ENCODE assay signal across 23 cellular contexts in genomic region chr6:93580441-93580840, GRCh38.
"Had no signal": no experiment of that assay in that cellular context is flagged by ENCODE, and none has a peak within 500 bp of the region (broad histone marks: within the 10 kb centered on the region; RNA-seq: fewer than 3 reads in every experiment).

No MANE protein-coding gene starts in this region.

- H3K4me1 ChIP-seq: right lobe of liver, upper lobe of left lung, vagina had no signal

- H3K9me3 ChIP-seq: gastroesophageal sphincter, neutrophil, right lobe of liver, upper lobe of left lung, vagina had no signal

- H3K27me3 Mint-ChIP-seq: activated CD4-positive, alpha-beta T cell treated with anti-CD3 and anti-CD28 coated beads for 36 hours; central memory CD8-positive, alpha-beta T cell; stimulated activated naive CD8-positive, alpha-beta T cell treated with anti-CD3 and anti-CD28 coated beads, Interleukin-15, Interleukin-2, amounts not matched to agents 100 ng/mL and 50 ng/mL, for 24 hours had no signal

- DNase-seq: activated CD4-positive, alpha-beta T cell treated with anti-CD3 and anti-CD28 coated beads for 36 hours; activated CD4-positive, CD25-positive, alpha-beta regulatory T cell; activated CD8-positive, alpha-beta T cell treated with anti-CD3 and anti-CD28 coated beads, Interleukin-2, amount 10 ng/mL, durations not matched to agents 7 days and 5 days; activated naive CD4-positive, alpha-beta T cell; activated T-cell treated with anti-CD3 and anti-CD28 coated beads for 4 hours; activated T-cell treated with anti-CD3 and anti-CD28 coated beads, Interleukin-2, amount 50 U/mL, for 72 hours; effector CD8-positive, alpha-beta T cell; hippocampal formation; left cardiac atrium; midbrain; natural killer cell; right lobe of liver; stimulated activated CD4-positive, alpha-beta T cell treated with anti-CD3 and anti-CD28 coated beads, Interleukin-4, amount 100 ng/mL, for 24 hours; upper lobe of left lung had no signal

- ATAC-seq: activated CD4-positive, alpha-beta T cell treated with anti-CD3 and anti-CD28 coated beads for 36 hours; activated CD8-positive, alpha-beta T cell treated with anti-CD3 and anti-CD28 coated beads, Interleukin-2, amount 10 ng/mL, durations not matched to agents 7 days and 5 days; activated naive CD4-positive, alpha-beta T cell treated with anti-CD3 and anti-CD28 coated beads, Interleukin-2, amount 50 U/mL, for 72 hours; activated T-cell treated with anti-CD3 and anti-CD28 coated beads, Interleukin-2, amount 50 U/mL, for 72 hours; gastroesophageal sphincter; left cardiac atrium; natural killer cell; right lobe of liver; stimulated activated effector memory CD8-positive, alpha-beta T cell treated with anti-CD3 and anti-CD28 coated beads, Interleukin-12 subunit alpha, Interleukin-12 subunit beta, amount 100 ng/mL, for 72 hours had no signal

- H3K27me3 ChIP-seq: gastroesophageal sphincter, neutrophil, right lobe of liver, upper lobe of left lung, vagina had no signal

- H3K36me3 ChIP-seq: gastroesophageal sphincter, neutrophil, right lobe of liver, upper lobe of left lung, vagina had no signal

- H3K4me1 Mint-ChIP-seq: activated CD4-positive, alpha-beta T cell treated with anti-CD3 and anti-CD28 coated beads for 36 hours; central memory CD8-positive, alpha-beta T cell; natural killer cell; stimulated activated effector memory CD8-positive, alpha-beta T cell treated with anti-CD3 and anti-CD28 coated beads, Interleukin-12 subunit alpha, Interleukin-12 subunit beta, amount 100 ng/mL, for 72 hours had no signal

- H3K4me3 Mint-ChIP-seq: activated CD4-positive, alpha-beta T cell treated with anti-CD3 and anti-CD28 coated beads for 36 hours; activated CD8-positive, alpha-beta T cell treated with anti-CD3 and anti-CD28 coated beads, Interleukin-2, amount 10 ng/mL, durations not matched to agents 7 days and 5 days; activated T-cell treated with anti-CD3 and anti-CD28 coated beads, Interleukin-2, amount 50 U/mL, for 72 hours; central memory CD8-positive, alpha-beta T cell; natural killer cell; stimulated activated effector memory CD8-positive, alpha-beta T cell treated with anti-CD3 and anti-CD28 coated beads, Interleukin-12 subunit alpha, Interleukin-12 subunit beta, amount 100 ng/mL, for 72 hours; stimulated activated naive CD8-positive, alpha-beta T cell treated with anti-CD3 and anti-CD28 coated beads, Interleukin-15, Interleukin-2, amounts not matched to agents 100 ng/mL and 50 ng/mL, for 24 hours had no signal

- H3K27ac ChIP-seq: epithelial cell of prostate, gastroesophageal sphincter, neutrophil, right lobe of liver, skin epidermis, upper lobe of left lung, vagina had no signal

- H3K4me3 ChIP-seq: gastroesophageal sphincter, right lobe of liver, skin epidermis, upper lobe of left lung, vagina had no signal

- H3K36me3 Mint-ChIP-seq: activated naive CD4-positive, alpha-beta T cell treated with anti-CD3 and anti-CD28 coated beads, Interleukin-2, amount 50 U/mL, for 72 hours; natural killer cell; stimulated activated effector memory CD8-positive, alpha-beta T cell treated with anti-CD3 and anti-CD28 coated beads, Interleukin-12 subunit alpha, Interleukin-12 subunit beta, amount 100 ng/mL, for 72 hours had no signal

- H3K27ac Mint-ChIP-seq: activated CD4-positive, alpha-beta T cell treated with anti-CD3 and anti-CD28 coated beads for 36 hours; activated CD8-positive, alpha-beta T cell treated with anti-CD3 and anti-CD28 coated beads, Interleukin-2, amount 10 ng/mL, durations not matched to agents 7 days and 5 days; activated naive CD4-positive, alpha-beta T cell treated with anti-CD3 and anti-CD28 coated beads, Interleukin-2, amount 50 U/mL, for 72 hours; activated T-cell treated with anti-CD3 and anti-CD28 coated beads, Interleukin-2, amount 50 U/mL, for 72 hours; natural killer cell; stimulated activated effector memory CD8-positive, alpha-beta T cell treated with anti-CD3 and anti-CD28 coated beads, Interleukin-12 subunit alpha, Interleukin-12 subunit beta, amount 100 ng/mL, for 72 hours; stimulated activated naive CD8-positive, alpha-beta T cell treated with anti-CD3 and anti-CD28 coated beads, Interleukin-15, Interleukin-2, amounts not matched to agents 100 ng/mL and 50 ng/mL, for 24 hours had no signal

- H3K9me3 Mint-ChIP-seq: stimulated activated naive CD8-positive, alpha-beta T cell treated with anti-CD3 and anti-CD28 coated beads, Interleukin-15, Interleukin-2, amounts not matched to agents 100 ng/mL and 50 ng/mL, for 24 hours had no signal
